ENCODE assay signal across 16 cellular contexts in the genomic region with DNA sequence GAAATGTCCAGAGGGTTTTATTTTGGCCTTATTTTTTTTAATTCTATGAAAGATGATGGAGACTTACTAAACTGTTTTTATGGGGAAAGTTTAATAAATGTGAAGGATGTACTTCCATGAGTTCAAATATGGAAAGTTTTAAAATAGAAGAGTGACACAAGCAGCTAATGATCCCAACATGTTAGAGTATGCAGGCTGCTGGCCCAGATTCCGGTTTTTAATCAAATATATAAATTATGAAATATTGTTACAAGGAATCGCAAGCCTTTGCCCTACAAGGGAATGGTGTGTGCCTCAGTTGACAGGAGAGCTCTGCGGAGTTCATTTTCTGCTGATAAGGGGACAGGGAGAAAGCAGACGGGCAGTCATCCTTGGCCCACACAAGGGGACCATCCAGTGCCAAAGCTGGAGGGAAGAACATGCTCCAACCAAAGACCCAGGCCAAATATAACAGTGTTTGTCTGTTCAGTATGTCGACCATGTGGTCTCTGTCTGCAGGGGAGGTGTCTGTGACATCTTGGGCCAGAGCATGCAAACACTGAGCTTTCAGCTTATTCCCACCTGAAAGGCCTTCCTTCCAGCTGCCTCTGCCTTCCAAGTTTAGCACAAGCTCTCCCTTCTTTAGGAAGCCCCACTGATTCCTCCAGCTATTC.
"Had no signal": no experiment of that assay in that cellular context is flagged by ENCODE, and none has a peak within 500 bp of the region (broad histone marks: within the 10 kb centered on the region; RNA-seq: fewer than 3 reads in every experiment).

No MANE protein-coding gene starts in this region.

- H3K4me3 ChIP-seq: hepatocyte had no signal

- H3K4me1 ChIP-seq: parathyroid adenoma had no signal

- H3K27me3 ChIP-seq: hepatocyte had no signal

- H3K27ac ChIP-seq: epithelial cell of prostate, hepatocyte, parathyroid adenoma had no signal

- DNase-seq: activated CD4-positive, alpha-beta T cell treated with anti-CD3 and anti-CD28 coated beads, Interleukin-2, amount 10 ng/mL, durations not matched to agents 24 days and 14 days; activated CD4-positive, CD25-positive, alpha-beta regulatory T cell; activated CD8-positive, alpha-beta memory T cell treated with anti-CD3 and anti-CD28 coated beads, Interleukin-2, amount 50 U/mL, for 4 hours; activated CD8-positive, alpha-beta T cell treated with anti-CD3 and anti-CD28 coated beads, Interleukin-2, amount 10 ng/mL, durations not matched to agents 7 days and 5 days; activated gamma-delta T cell; activated T-cell treated with anti-CD3 and anti-CD28 coated beads, Interleukin-2, amount 50 U/mL, for 72 hours; amniotic stem cell; cerebellar nuclear complex; dermis blood vessel endothelial cell; naive B cell; small intestine; stimulated activated naive CD8-positive, alpha-beta T cell treated with anti-CD3 and anti-CD28 coated beads, Interleukin-15, amount 100 ng/mL, for 72 hours had no signal

- ATAC-seq: activated CD8-positive, alpha-beta T cell treated with anti-CD3 and anti-CD28 coated beads, Interleukin-2, amount 10 ng/mL, durations not matched to agents 7 days and 5 days; activated naive CD4-positive, alpha-beta T cell treated with anti-CD3 and anti-CD28 coated beads, Interleukin-2, amount 50 U/mL, for 72 hours; activated T-cell treated with anti-CD3 and anti-CD28 coated beads, Interleukin-2, amount 50 U/mL, for 72 hours; stimulated activated naive CD8-positive, alpha-beta T cell treated with anti-CD3 and anti-CD28 coated beads, Interleukin-15, amount 100 ng/mL, for 72 hours had no signal
